ENCODE assay signal across 12 cellular contexts in genomic region chr10:71323407-71323806, GRCh38. TPM values are rescaled to one million over a fixed set of nuclear protein-coding genes. Genes with fewer than 3 reads are reported as not detected.
DNase-seq lines count a peak whose midpoint lies in the region; ATAC-seq, FAIRE-seq and TF ChIP-seq lines count a peak whose summit lies in the region.
"Had no signal": no experiment of that assay in that cellular context is flagged by ENCODE, and none has a peak within 500 bp of the region (broad histone marks: within the 10 kb centered on the region; RNA-seq: fewer than 3 reads in every experiment).

No MANE protein-coding gene starts in this region.

- no peak for TF ChIP-seq CTCF in mucosa of descending colon (IDR thresholded peaks at IDR 0.05)

- H3K4me3 ChIP-seq in mucosa of descending colon: no peak overlapping the region
- H3K4me3 ChIP-seq: lung, right atrium auricular region had no signal

- DNase-seq in NCI-H82 (lab: John Stamatoyannopoulos, UW) (peak; percentile 65), NCI-H82 treated with DMSO at 0.1 percent for 48 hours (lab: John Stamatoyannopoulos, UW; ENCODE audit: unreplicated experiment) (no peak), HEK293T (ENCODE audit: extremely low spot score) (peak; percentile 54), iris pigment epithelial cell (ENCODE audit: low read depth) (peak; percentile 45), D341Med (ENCODE audit: low spot score) (no peak), mucosa of descending colon (no peak)
- DNase-seq: activated B cell treated with CpG ODN at 0.5 μM for 24 hours, amniotic stem cell had no signal

- POLR2A ChIA-PET in HEK293T (lab: Yijun Ruan, JAX): interaction anchor here (0.7 kb wide), 1 partner anchor 15 kb away, joined by 3 read pairs; no protein-coding TSS in a partner anchor

- peak; percentile 42 for FAIRE-seq in TTC549 (lab: Jason Lieb, UNC)

- CTCF ChIA-PET in HEK293T (lab: Yijun Ruan, JAX): interaction anchor here (0.9 to 1.0 kb wide), 2 partner anchors 9 to 61 kb away, joined by 3 to 4 read pairs; no protein-coding TSS in a partner anchor

- H3K9me3 ChIP-seq in mucosa of descending colon: no peaks in the 10 kb centered on the region
- H3K9me3 ChIP-seq: right atrium auricular region had no signal

- ATAC-seq in HG03108 (IDR thresholded peaks at IDR 0.05; ENCODE audit: unreplicated experiment) (no peak), mucosa of descending colon (no peak)

- no peaks in the 10 kb centered on the region for H3K36me3 ChIP-seq in mucosa of descending colon (ENCODE audit: low read depth)
- H3K36me3 ChIP-seq: right atrium auricular region had no signal

- intact Hi-C loops in mucosa of descending colon (cut with DNase I, micrococcal nuclease): loop anchor here in 1 of 2 donors (10.0 kb wide), 1 partner anchor 281 kb away; no protein-coding TSS in a partner anchor

- H3K4me1 ChIP-seq in mucosa of descending colon (ENCODE audit: low read depth): peaks cover 8% of the 10 kb centered on the region

TF ChIP-seq in HEK293T, 16 proteins besides CTCF, POLR2A, EP300 and RAD21:
- peak; percentile 53 for TF ChIP-seq L3MBTL2 (conservative IDR thresholded peaks at IDR 0.05)
- peak; percentile 81 for TF ChIP-seq ELF4 (IDR thresholded peaks at IDR 0.05)
- no peak for TF ChIP-seq SP1 (IDR thresholded peaks at IDR 0.05)
- no peak for TF ChIP-seq CTBP1 (IDR thresholded peaks at IDR 0.05; ENCODE audit: borderline replicate concordance)

RNA-seq across cellular contexts. Expression of gene SLC29A3, which starts 4.3 kb away (rescaled TPM):
- 1 to 10 TPM; 6.0 to 6.4 (median 6.3) TPM for total RNA-seq in mucosa of descending colon

Comparison
In these comparisons a context has a peak if more than half of its experiments do, and no peak if none do; other contexts are left out.
1. DNase-seq: peak in NCI-H82 (single experiment), HEK293T (single experiment) and iris pigment epithelial cell (single experiment); none in NCI-H82 treated with DMSO at 0.1 percent for 48 hours (single experiment), D341Med (single experiment) and mucosa of descending colon (0 of 3).